ENCODE assay signal across 7 cellular contexts in the genomic region with DNA sequence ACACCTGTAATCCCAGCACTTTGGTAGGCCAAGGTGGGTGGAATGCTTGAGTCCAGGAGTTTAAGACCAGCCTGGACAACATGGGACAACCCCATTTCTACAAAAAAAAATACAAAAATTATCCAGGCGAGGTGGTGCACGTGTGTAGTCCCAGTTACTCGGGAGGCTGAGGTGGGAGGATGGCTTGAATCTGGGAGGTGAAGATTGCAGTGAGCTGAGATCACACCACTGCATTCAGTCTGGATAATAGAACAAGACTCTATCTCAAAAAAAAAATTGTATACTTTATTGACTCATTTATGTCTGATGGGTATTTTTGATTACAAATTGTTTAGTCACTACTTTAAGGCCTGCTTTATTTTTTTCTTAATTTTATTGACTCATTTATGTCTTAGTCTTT. TPM values are rescaled to one million over a fixed set of nuclear protein-coding genes. Genes with fewer than 3 reads are reported as not detected.
"Had no signal": no experiment of that assay in that cellular context is flagged by ENCODE, and none has a peak within 500 bp of the region (broad histone marks: within the 10 kb centered on the region; RNA-seq: fewer than 3 reads in every experiment).

No MANE protein-coding gene starts in this region.

RNA-seq across cellular contexts. Expression of gene PROP1, which starts 56.0 kb away (rescaled TPM):
- total RNA-seq: GM23248, GM23338, H1, H4, H7, H9, HFFc6 had no signal
